1 cellular context compared by ENCODE assay signal in the genomic region with DNA sequence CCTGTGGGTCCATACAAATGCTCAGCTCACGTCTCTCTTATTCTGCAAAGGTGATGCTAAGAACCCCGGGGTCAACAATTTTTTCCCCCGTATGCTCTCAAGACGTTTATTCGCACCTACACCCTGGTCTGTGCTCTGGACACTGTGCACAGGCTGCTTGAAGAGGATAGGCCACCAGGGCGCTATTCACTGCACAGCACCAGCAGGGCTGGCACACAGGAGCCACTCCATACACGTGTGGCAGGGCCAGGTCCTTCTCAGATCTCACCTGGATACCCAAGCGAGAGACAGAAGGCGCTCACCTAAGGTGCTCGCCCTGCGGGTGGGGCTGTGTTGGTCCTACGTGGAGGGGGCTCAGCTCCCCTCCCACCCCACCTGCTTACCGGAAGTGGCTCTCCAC.
TF ChIP-seq lines count a peak whose summit lies in the region.

No MANE protein-coding gene starts in this region.

TF ChIP-seq in A549, 52 proteins besides CTCF, POLR2A, EP300 and RAD21:
- TF ChIP-seq NR3C1 (IDR thresholded peaks at IDR 0.05) = no peak
- no peak for TF ChIP-seq EHF (CRISPR knock-in tag; IDR thresholded peaks at IDR 0.05)
- TF ChIP-seq ESRRA (IDR thresholded peaks at IDR 0.05; ENCODE audit: borderline replicate concordance, low read length) = no peak
- TF ChIP-seq BHLHE40 (IDR thresholded peaks at IDR 0.05; ENCODE audit: low read depth, low read length) = no peak
- TF ChIP-seq MAZ (IDR thresholded peaks at IDR 0.05; ENCODE audit: borderline replicate concordance, low read depth, low read length) = no peak
- TF ChIP-seq, protein P1, sequence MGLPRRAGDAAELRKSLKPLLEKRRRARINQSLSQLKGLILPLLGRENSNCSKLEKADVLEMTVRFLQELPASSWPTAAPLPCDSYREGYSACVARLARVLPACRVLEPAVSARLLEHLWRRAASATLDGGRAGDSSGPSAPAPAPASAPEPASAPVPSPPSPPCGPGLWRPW (IDR thresholded peaks at IDR 0.05) = no peak
- TF ChIP-seq RFX5 (IDR thresholded peaks at IDR 0.05) = no peak
- TF ChIP-seq, protein P2, sequence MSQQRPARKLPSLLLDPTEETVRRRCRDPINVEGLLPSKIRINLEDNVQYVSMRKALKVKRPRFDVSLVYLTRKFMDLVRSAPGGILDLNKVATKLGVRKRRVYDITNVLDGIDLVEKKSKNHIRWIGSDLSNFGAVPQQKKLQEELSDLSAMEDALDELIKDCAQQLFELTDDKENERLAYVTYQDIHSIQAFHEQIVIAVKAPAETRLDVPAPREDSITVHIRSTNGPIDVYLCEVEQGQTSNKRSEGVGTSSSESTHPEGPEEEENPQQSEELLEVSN (IDR thresholded peaks at IDR 0.05; ENCODE audit: borderline replicate concordance, low read depth) = no peak
